Comparison of ENCODE assay signal across 1 cellular context in genomic region chr9:136847827-136848392, GRCh38.
TF ChIP-seq lines count a peak whose summit lies in the region.

No MANE protein-coding gene starts in this region.

TF ChIP-seq in HepG2, 621 proteins besides CTCF, POLR2A, EP300 and RAD21 (continued from another document and continues in another):
- TF ChIP-seq HMGXB3 (CRISPR knock-in tag; IDR thresholded peaks at IDR 0.05; ENCODE audit: borderline replicate concordance) (peak; percentile 76; the same call in 1 of the 2 replicates), FIP1L1 (IDR thresholded peaks at IDR 0.05; ENCODE audit: borderline replicate concordance, insufficient read depth, low read depth, low read length) (peak; percentile 88), ZNF329 (CRISPR knock-in tag; IDR thresholded peaks at IDR 0.05; ENCODE audit: low read depth) (0 out of 2 replicates have a peak, but pooled peaks have one; percentile 27), MTF1 (CRISPR knock-in tag; IDR thresholded peaks at IDR 0.05) (no peak), CC2D1A (CRISPR knock-in tag; IDR thresholded peaks at IDR 0.05) (no peak), BCL3 (CRISPR knock-in tag; IDR thresholded peaks at IDR 0.05) (no peak), ZNF225 (CRISPR knock-in tag; IDR thresholded peaks at IDR 0.05) (0 out of 2 replicates have a peak, but pooled peaks have one; percentile 25), ZGPAT (CRISPR knock-in tag; IDR thresholded peaks at IDR 0.05) (peak; percentile 66; the same call in 1 of the 2 replicates), ZFP82 (CRISPR knock-in tag; IDR thresholded peaks at IDR 0.05; ENCODE audit: borderline replicate concordance) (no peak), PHF20 (CRISPR knock-in tag; IDR thresholded peaks at IDR 0.05) (peak; percentile 16; the same call in 1 of the 2 replicates), ZBTB7B (CRISPR knock-in tag; IDR thresholded peaks at IDR 0.05) (peak; percentile 53), BRD4 (CRISPR knock-in tag; IDR thresholded peaks at IDR 0.05) (no peak; the same call in 1 of the 2 replicates), SSRP1 (CRISPR knock-in tag; IDR thresholded peaks at IDR 0.05) (peak; percentile 95; the same call in 1 of the 2 replicates), ZNF572 (CRISPR knock-in tag; IDR thresholded peaks at IDR 0.05) (peak; percentile 81; the same call in 1 of the 2 replicates), AGO2 (optimal IDR thresholded peaks at IDR 0.05; ENCODE audit: low read depth, low read length) (peak; percentile 98), ZNF800 (CRISPR knock-in tag; IDR thresholded peaks at IDR 0.05) (peak; percentile 82; the same call in 1 of the 2 replicates), ETS1 (CRISPR knock-in tag; IDR thresholded peaks at IDR 0.05) (no peak), GMEB2 (CRISPR knock-in tag; IDR thresholded peaks at IDR 0.05; ENCODE audit: low read depth) (no peak), LBX2 (CRISPR knock-in tag; IDR thresholded peaks at IDR 0.05; ENCODE audit: borderline replicate concordance) (peak; percentile 89; the same call in 1 of the 2 replicates), YEATS2 (CRISPR knock-in tag; IDR thresholded peaks at IDR 0.05; ENCODE audit: borderline replicate concordance) (peak; percentile 43; the same call in 1 of the 2 replicates), GFI1 (CRISPR knock-in tag; IDR thresholded peaks at IDR 0.05; ENCODE audit: borderline replicate concordance) (peak; percentile 45; the same call in 1 of the 2 replicates), TBP (CRISPR knock-in tag; IDR thresholded peaks at IDR 0.05) (no peak), ZNF160 (CRISPR knock-in tag; IDR thresholded peaks at IDR 0.05) (peak; percentile 66; the same call in 1 of the 2 replicates), POGK (CRISPR knock-in tag; conservative IDR thresholded peaks at IDR 0.05) (peak; percentile 79), HIVEP1 (CRISPR knock-in tag; IDR thresholded peaks at IDR 0.05) (peak; percentile 47; the same call in 1 of the 2 replicates), MIER3 (CRISPR knock-in tag; IDR thresholded peaks at IDR 0.05; ENCODE audit: borderline replicate concordance) (peak; percentile 33; the same call in 1 of the 2 replicates), SMYD3 (CRISPR knock-in tag; IDR thresholded peaks at IDR 0.05) (peak; percentile 85; the same call in 1 of the 2 replicates), THYN1 (CRISPR knock-in tag; IDR thresholded peaks at IDR 0.05; ENCODE audit: borderline replicate concordance, low read depth) (0 out of 2 replicates have a peak, but pooled peaks have one; percentile 76), TAF1 (CRISPR knock-in tag; IDR thresholded peaks at IDR 0.05) (peak; percentile 86), MXD4 (CRISPR knock-in tag; IDR thresholded peaks at IDR 0.05) (peak; percentile 28; the same call in 1 of the 2 replicates), NFKBIZ (CRISPR knock-in tag; IDR thresholded peaks at IDR 0.05) (peak; percentile 28; the same call in 1 of the 2 replicates), SP140L (CRISPR knock-in tag; IDR thresholded peaks at IDR 0.05; ENCODE audit: borderline replicate concordance) (no peak), ZBTB33 (CRISPR knock-in tag; IDR thresholded peaks at IDR 0.05) (peak; percentile 7; the same call in 1 of the 2 replicates), KDM3A (CRISPR knock-in tag; IDR thresholded peaks at IDR 0.05; ENCODE audit: low read depth) (peak; percentile 71; the same call in 1 of the 2 replicates), ATF5 (CRISPR knock-in tag; IDR thresholded peaks at IDR 0.05; ENCODE audit: low read depth) (no peak), ZZZ3 (CRISPR knock-in tag; IDR thresholded peaks at IDR 0.05; ENCODE audit: borderline replicate concordance) (no peak), NAIF1 (CRISPR knock-in tag; IDR thresholded peaks at IDR 0.05; ENCODE audit: borderline replicate concordance) (no peak), SOX6 (IDR thresholded peaks at IDR 0.05) (no peak), SOX6 (CRISPR knock-in tag; IDR thresholded peaks at IDR 0.05) (peak; percentile 11; the same call in 1 of the 2 replicates), ZFYVE20 (CRISPR knock-in tag; IDR thresholded peaks at IDR 0.05; ENCODE audit: borderline replicate concordance, low read depth) (peak; percentile 42; the same call in 1 of the 2 replicates), KDM5A (IDR thresholded peaks at IDR 0.05; ENCODE audit: borderline replicate concordance, low read length) (peak; percentile 18; the same call in 1 of the 2 replicates), HMGXB4 (CRISPR knock-in tag; IDR thresholded peaks at IDR 0.05; ENCODE audit: borderline replicate concordance in 1 of 2, low read depth in 1 of 2) (peak; percentile 42 to 62; a peak in 3 of 4 replicates)
